In the genomic region with DNA sequence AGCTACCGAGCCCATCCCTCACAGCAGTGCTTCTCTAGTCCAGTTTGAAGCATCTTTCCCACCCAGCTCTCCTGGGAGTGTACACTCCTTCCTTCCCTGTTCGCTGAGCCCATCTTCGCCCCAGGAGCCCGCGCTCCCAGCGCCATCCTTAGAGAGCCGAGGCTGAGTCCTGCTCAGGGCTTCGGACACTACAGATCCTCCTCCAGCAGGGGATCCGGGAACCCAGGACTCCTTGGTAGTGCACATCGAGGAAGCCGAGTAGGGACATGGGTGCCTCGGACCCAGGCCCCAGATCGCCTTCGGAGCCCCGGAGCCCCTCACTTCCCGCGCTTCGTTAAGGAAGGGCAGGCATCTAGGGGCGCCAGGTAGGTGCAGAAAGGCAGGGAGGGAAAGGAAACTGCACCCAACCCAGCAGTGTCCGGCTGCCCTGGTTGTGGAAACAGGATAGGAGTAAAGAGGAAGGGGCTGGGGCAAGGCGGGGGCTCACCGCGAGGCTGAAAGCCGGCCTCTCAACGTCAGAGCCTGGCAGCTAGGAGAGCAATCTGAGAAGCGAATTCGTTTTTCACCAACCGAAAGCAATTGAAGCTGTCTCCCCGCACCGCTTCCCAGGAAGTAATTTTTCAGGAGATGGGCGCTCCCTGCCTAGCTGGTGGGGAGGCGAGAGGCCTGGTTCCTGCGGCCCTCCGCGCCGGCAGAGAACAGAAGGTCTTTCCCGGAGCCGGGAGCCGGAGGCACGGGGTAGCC, we compare ENCODE assay signal across 8 cellular contexts. TPM values are rescaled to one million over a fixed set of nuclear protein-coding genes. Genes with fewer than 3 reads are reported as not detected.
DNase-seq lines count a peak whose midpoint lies in the region; ATAC-seq, FAIRE-seq and TF ChIP-seq lines count a peak whose summit lies in the region.

No MANE protein-coding gene starts in this region.

- H3K4me1 ChIP-seq in muscle layer of duodenum (ENCODE audit: control insufficient read depth in 1 of 2, insufficient read depth in 2 of 2, low read length in 2 of 2), result peaks cover 0 to 52% of the 10 kb centered on the region in 2 donors

- no peak for FAIRE-seq in bronchial epithelial cell (lab: Jason Lieb, UNC)

- TF ChIP-seq CTCF in NB4 (IDR thresholded peaks at IDR 0.05; ENCODE audit: low read depth, low read length) (no peak), bronchial epithelial cell (IDR thresholded peaks at IDR 0.05; ENCODE audit: insufficient read depth, low read length, severe bottlenecking) (no peak)

- peak; percentile 43 for DNase-seq in COR-L47 (lab: John Stamatoyannopoulos, UW)
- DNase-seq in NB4 (ENCODE audit: low read depth), result peak; percentile 62
- no peak for DNase-seq in bronchial epithelial cell (ENCODE audit: low read depth)
- DNase-seq in NCI-H2227 (lab: John Stamatoyannopoulos, UW; ENCODE audit: unreplicated experiment), result no peak

- peak overlapping the region; percentile 52 for H3K4me3 ChIP-seq in NB4 (ENCODE audit: low read depth, low read length)
- peak overlapping the region; percentile 10 for H3K4me3 ChIP-seq in bronchial epithelial cell (ENCODE audit: low read depth, low read length)
- peak overlapping the region; percentile 62 to 70 for H3K4me3 ChIP-seq in muscle layer of duodenum (ENCODE audit: low read depth in 1 of 2, low read length in 2 of 2)

- H3K27ac ChIP-seq in muscle layer of duodenum (ENCODE audit: low read length), result peak overlapping the region; percentile 78

- H3K27me3 ChIP-seq in bronchial epithelial cell (ENCODE audit: control insufficient read depth, insufficient read depth, low read length) (peaks cover 74% of the 10 kb centered on the region), muscle layer of duodenum (ENCODE audit: low read depth, low read length) (peaks cover 62% of the 10 kb centered on the region)

- H3K9me3 ChIP-seq in muscle layer of duodenum (ENCODE audit: control insufficient read depth in 1 of 2, low read length in 2 of 2), result no peaks in the 10 kb centered on the region

- TF ChIP-seq POLR2A in NB4 (IDR thresholded peaks at IDR 0.05; ENCODE audit: extremely low read depth, insufficient read length), result no peak

- ATAC-seq in GM21515 (IDR thresholded peaks at IDR 0.05; ENCODE audit: unreplicated experiment) (no peak), HG02759 (IDR thresholded peaks at IDR 0.05; ENCODE audit: unreplicated experiment) (no peak), HG02870 (IDR thresholded peaks at IDR 0.05; ENCODE audit: unreplicated experiment) (no peak)

- H3K36me3 ChIP-seq in bronchial epithelial cell (ENCODE audit: control insufficient read depth, insufficient read depth, low read length) (no peaks in the 10 kb centered on the region), muscle layer of duodenum (ENCODE audit: control insufficient read depth in 1 of 2, insufficient read depth in 2 of 2, low read length in 2 of 2) (no peaks in the 10 kb centered on the region)

RNA-seq across cellular contexts. Expression of gene PDX1, which starts 1.0 kb away (rescaled TPM):
- total RNA-seq in bronchial epithelial cell, result not detected in 2 replicates

RNA-seq across cellular contexts. Expression of gene CDX2, which starts 48.3 kb away (rescaled TPM):
- not detected in 2 replicates for total RNA-seq in bronchial epithelial cell

Comparison
In these comparisons a context has a peak if more than half of its experiments do, and no peak if none do; other contexts are left out.
1. DNase-seq: peak in COR-L47 (single experiment) and NB4 (single experiment); none in bronchial epithelial cell (single experiment) and NCI-H2227 (single experiment).
2. H3K4me3 ChIP-seq: peak in every context shown above with its lines; median percentile 66 in muscle layer of duodenum; 52 in NB4; 10 in bronchial epithelial cell.